11 cellular contexts compared by ENCODE assay signal in the genomic region with DNA sequence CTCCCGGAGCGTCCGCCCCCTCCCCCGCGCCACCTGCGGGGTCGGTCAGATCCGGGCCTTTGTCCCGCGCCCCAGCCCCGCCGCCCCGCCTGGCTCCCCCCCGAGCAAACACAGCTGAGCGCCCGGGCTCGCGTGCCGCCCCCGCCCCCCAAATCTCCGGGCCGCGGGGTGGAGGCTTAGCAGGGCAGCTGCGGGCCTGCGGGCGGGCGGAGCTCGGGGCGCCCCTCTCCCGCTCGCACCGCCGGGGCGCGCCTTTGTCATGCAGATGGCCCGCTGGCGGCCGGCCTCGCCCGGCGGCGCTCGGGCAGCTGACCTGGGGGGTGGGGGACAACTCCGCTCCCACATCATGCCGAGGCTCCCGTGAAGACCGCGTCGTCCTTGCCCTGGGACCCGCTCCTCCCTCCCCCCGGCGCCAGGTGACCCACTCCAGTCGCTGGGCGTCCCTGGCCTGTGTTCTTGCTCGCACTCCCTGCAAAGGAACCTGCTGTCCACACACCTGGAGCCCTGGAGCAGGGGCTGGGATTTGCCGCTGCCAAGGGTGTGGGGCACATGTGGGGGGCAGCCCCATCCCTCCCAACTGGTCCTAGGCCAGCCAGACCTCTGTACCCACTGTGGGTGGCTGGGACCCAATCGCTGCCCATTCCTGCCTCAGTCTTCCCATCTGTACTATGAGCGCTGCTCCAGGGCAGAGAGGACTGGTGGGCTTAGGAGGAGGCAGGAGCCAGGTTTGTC. TPM values are rescaled to one million over a fixed set of nuclear protein-coding genes. Genes with fewer than 3 reads are reported as not detected.
A peak's percentile ranks its signal among the peaks of the same experiment; 100 is the strongest.
DNase-seq lines count a peak whose midpoint lies in the region; ATAC-seq and TF ChIP-seq lines count a peak whose summit lies in the region.
"Had no signal": no experiment of that assay in that cellular context is flagged by ENCODE, and none has a peak within 500 bp of the region (broad histone marks: within the 10 kb centered on the region; RNA-seq: fewer than 3 reads in every experiment).

No MANE protein-coding gene starts in this region.

- H3K9me3 ChIP-seq in sigmoid colon, result no peaks in the 10 kb centered on the region

- CTCF ChIA-PET in activated CD8-positive, alpha-beta memory T cell treated with anti-CD3 and anti-CD28 coated beads, Interleukin-2, amount 10 ng/mL, durations not matched to agents 7 days and 5 days (lab: Charles Lee), result no interaction called here

- TF ChIP-seq EP300 in sigmoid colon (IDR thresholded peaks at IDR 0.05), result no peak

- peaks cover 49% of the 10 kb centered on the region for H3K27me3 Mint-ChIP-seq in activated CD8-positive, alpha-beta memory T cell treated with anti-CD3 and anti-CD28 coated beads, Interleukin-2, amount 10 ng/mL, durations not matched to agents 7 days and 5 days

- peak; percentile 12 for DNase-seq in DMS153 treated with DMSO at 0.1 percent for 48 hours (lab: John Stamatoyannopoulos, UW; ENCODE audit: unreplicated experiment)
- no peak for DNase-seq in DMS153 (lab: John Stamatoyannopoulos, UW)
- DNase-seq in NCI-H2196 treated with DMSO at 0.1 percent for 48 hours (lab: John Stamatoyannopoulos, UW; ENCODE audit: unreplicated experiment), result peak; percentile 30
- no peak for DNase-seq in left cardiac atrium
- no peak for DNase-seq in sigmoid colon
- DNase-seq in GOT3 (lab: John Stamatoyannopoulos, UW), result no peak
- no peak for DNase-seq in activated naive CD4-positive, alpha-beta T cell treated with anti-CD3 and anti-CD28 coated beads, Interleukin-2, amount 50 U/mL, for 16 hours
- no peak for DNase-seq in activated CD8-positive, alpha-beta memory T cell treated with anti-CD3 and anti-CD28 coated beads, Interleukin-2, amount 10 ng/mL, durations not matched to agents 7 days and 5 days

- H3K4me1 Mint-ChIP-seq in activated CD8-positive, alpha-beta memory T cell treated with anti-CD3 and anti-CD28 coated beads, Interleukin-2, amount 10 ng/mL, durations not matched to agents 7 days and 5 days, result no peaks in the 10 kb centered on the region

- no peak for TF ChIP-seq CTCF in sigmoid colon (IDR thresholded peaks at IDR 0.05)

- peak overlapping the region in 3 of 4 donors; percentile 13 to 39 (median 36) for H3K4me3 ChIP-seq in sigmoid colon

- H3K27me3 ChIP-seq in sigmoid colon, result peaks cover 13 to 64% (median 53%) of the 10 kb centered on the region in 3 donors

- WGBS in sigmoid colon, 2 donors, result 5 to 8% methylated on average over 58 of the region's 58 CpGs

- H3K9me3 Mint-ChIP-seq in activated CD8-positive, alpha-beta memory T cell treated with anti-CD3 and anti-CD28 coated beads, Interleukin-2, amount 10 ng/mL, durations not matched to agents 7 days and 5 days (ENCODE audit: low read depth), result no peaks in the 10 kb centered on the region

- H3K27ac Mint-ChIP-seq in activated CD8-positive, alpha-beta memory T cell treated with anti-CD3 and anti-CD28 coated beads, Interleukin-2, amount 10 ng/mL, durations not matched to agents 7 days and 5 days, result no peak overlapping the region

- H3K4me1 ChIP-seq in sigmoid colon, result peaks cover 0 to 14% (median 12%) of the 10 kb centered on the region in 4 donors

- H3K36me3 ChIP-seq in sigmoid colon, result no peaks in the 10 kb centered on the region

- intact Hi-C loops in left cardiac atrium (cut with DNase I), result no loop called here
- intact Hi-C loops in sigmoid colon (cut with DNase I), result no loop called here

- no peak for TF ChIP-seq POLR2A in sigmoid colon (IDR thresholded peaks at IDR 0.05)

- H3K36me3 Mint-ChIP-seq in activated CD8-positive, alpha-beta memory T cell treated with anti-CD3 and anti-CD28 coated beads, Interleukin-2, amount 10 ng/mL, durations not matched to agents 7 days and 5 days, result no peaks in the 10 kb centered on the region

- H3K4me3 Mint-ChIP-seq in activated CD8-positive, alpha-beta memory T cell treated with anti-CD3 and anti-CD28 coated beads, Interleukin-2, amount 10 ng/mL, durations not matched to agents 7 days and 5 days, result no peak overlapping the region

- ATAC-seq in left cardiac atrium, result peak; percentile 19 to 29
- no peak for ATAC-seq in activated CD8-positive, alpha-beta memory T cell treated with anti-CD3 and anti-CD28 coated beads, Interleukin-2, amount 10 ng/mL, durations not matched to agents 7 days and 5 days

- H3K27ac ChIP-seq in sigmoid colon, result no peak overlapping the region

RNA-seq across cellular contexts. Expression of gene DNAJB8, which starts 33.6 kb away (rescaled TPM):
- not detected for total RNA-seq in left cardiac atrium
- total RNA-seq in sigmoid colon, result not detected
- not detected for polyA plus RNA-seq in sigmoid colon
- not detected for total RNA-seq in activated CD8-positive, alpha-beta memory T cell treated with anti-CD3 and anti-CD28 coated beads, Interleukin-2, amount 10 ng/mL, durations not matched to agents 7 days and 5 days
- total RNA-seq: A172, RPMI7951 had no signal
- polyA plus RNA-seq: esophagus had no signal

RNA-seq across cellular contexts. Expression of gene GATA2, which starts 59.9 kb away (rescaled TPM):
- total RNA-seq in left cardiac atrium, result 10 to 100 TPM in 1 of 2 donors, 1 to 10 TPM in 1; 8.9 to 23.8 TPM
- total RNA-seq in sigmoid colon, result 1 to 10 TPM; 2.1 to 6.6 (median 5.0) TPM
- polyA plus RNA-seq in sigmoid colon, result 1 to 10 TPM in 2 of 3 donors, under 1 TPM in 1; 0.46 to 5.2 (median 1.8) TPM
- under 1 TPM in 1 of 2 experiments, not detected in 1; 0.28 TPM for total RNA-seq in activated CD8-positive, alpha-beta memory T cell treated with anti-CD3 and anti-CD28 coated beads, Interleukin-2, amount 10 ng/mL, durations not matched to agents 7 days and 5 days

Comparison
In these comparisons a context has a peak if more than half of its experiments do, and no peak if none do; other contexts are left out.
1. DNase-seq: peak in DMS153 treated with DMSO at 0.1 percent for 48 hours (single experiment) and NCI-H2196 treated with DMSO at 0.1 percent for 48 hours (single experiment); none in DMS153 (single experiment), left cardiac atrium (single experiment), sigmoid colon (single experiment), GOT3 (single experiment), activated naive CD4-positive, alpha-beta T cell treated with anti-CD3 and anti-CD28 coated beads, Interleukin-2, amount 50 U/mL, for 16 hours (single experiment) and activated CD8-positive, alpha-beta memory T cell treated with anti-CD3 and anti-CD28 coated beads, Interleukin-2, amount 10 ng/mL, durations not matched to agents 7 days and 5 days (single experiment).